ENCODE assay signal across 8 cellular contexts in the genomic region with DNA sequence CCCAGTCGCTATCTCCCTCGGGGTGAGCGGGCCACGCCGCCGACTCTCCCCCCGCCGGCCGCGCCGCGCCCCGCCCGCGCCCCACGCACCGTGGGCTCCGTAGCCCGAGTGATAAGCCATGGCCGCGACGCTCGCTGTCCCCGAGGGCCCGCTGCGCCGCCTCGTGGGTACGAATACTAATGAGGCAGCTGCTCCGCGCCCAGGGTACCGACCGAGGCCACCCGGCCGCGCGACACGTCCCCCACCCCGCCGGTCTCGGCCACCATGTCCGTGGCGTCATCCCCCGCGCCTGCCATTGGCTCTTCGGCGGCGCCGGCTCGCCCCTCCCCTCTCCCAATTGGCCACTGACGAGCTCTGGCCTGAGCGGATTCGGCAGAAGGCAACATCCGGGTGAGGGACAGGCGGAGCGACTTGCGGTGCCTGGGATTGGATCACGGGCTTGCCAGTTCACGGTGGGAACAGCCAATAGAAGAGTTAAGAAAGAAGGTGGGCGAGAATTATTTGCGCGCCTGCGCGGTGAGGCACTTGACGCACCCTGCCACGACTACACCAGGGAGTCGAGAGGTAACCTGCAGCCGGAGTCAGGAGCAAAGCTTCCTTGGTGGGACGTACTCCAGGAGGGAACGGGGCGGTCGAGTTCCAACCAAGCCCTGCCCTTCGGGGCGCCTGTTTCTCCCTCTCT. TPM values are rescaled to one million over a fixed set of nuclear protein-coding genes. Genes with fewer than 3 reads are reported as not detected.
DNase-seq lines count a peak whose midpoint lies in the region; TF ChIP-seq lines count a peak whose summit lies in the region.

A gene with protein sequence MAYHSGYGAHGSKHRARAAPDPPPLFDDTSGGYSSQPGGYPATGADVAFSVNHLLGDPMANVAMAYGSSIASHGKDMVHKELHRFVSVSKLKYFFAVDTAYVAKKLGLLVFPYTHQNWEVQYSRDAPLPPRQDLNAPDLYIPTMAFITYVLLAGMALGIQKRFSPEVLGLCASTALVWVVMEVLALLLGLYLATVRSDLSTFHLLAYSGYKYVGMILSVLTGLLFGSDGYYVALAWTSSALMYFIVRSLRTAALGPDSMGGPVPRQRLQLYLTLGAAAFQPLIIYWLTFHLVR (minus strand): TSS at position 278 of the 682 bp plus-strand sequence. CDS start 158 bp downstream, at position 120.

- DNase-seq in HAP-1 (ENCODE audit: low spot score in 2 of 2): peak; percentile 99
- peak; percentile 99 for DNase-seq in MM.1S
- peak; percentile 96 for DNase-seq in SIG-M5 (lab: John Stamatoyannopoulos, UW)
- DNase-seq in activated gamma-delta T cell (lab: John Stamatoyannopoulos, UW): peak; percentile 97
- DNase-seq in fibroblast of the aortic adventitia (ENCODE audit: low read depth): peak; percentile 100

- peaks cover 13% of the 10 kb centered on the region for H3K79me2 ChIP-seq in MM.1S (ENCODE audit: low read length)

- H3K4me3 ChIP-seq in HAP-1: peak within 1 kb of the TSS; percentile 71
- H3K4me3 ChIP-seq in MM.1S (ENCODE audit: low read length): peak within 1 kb of the TSS; percentile 77
- H3K4me3 ChIP-seq in fibroblast of the aortic adventitia (ENCODE audit: low read depth, low read length): peak within 1 kb of the TSS; percentile 92

- no peaks in the 10 kb centered on the region for H3K9me3 ChIP-seq in ES-I3 (ENCODE audit: control insufficient read depth, insufficient read depth, low read length)
- no peaks in the 10 kb centered on the region for H3K9me3 ChIP-seq in HAP-1
- H3K9me3 ChIP-seq in MM.1S (replicated peaks; ENCODE audit: insufficient read depth, low read length): no peaks in the 10 kb centered on the region

- peak within 1 kb of the TSS; percentile 86 to 98 (median 92) for H3K4me3 Mint-ChIP-seq in nephron
- H3K4me3 Mint-ChIP-seq in stimulated activated naive CD8-positive, alpha-beta T cell treated with anti-CD3 and anti-CD28 coated beads, Interleukin-15, Interleukin-2, amounts not matched to agents 100 ng/mL and 50 ng/mL, for 24 hours: peak within 1 kb of the TSS; percentile 90

- peaks cover 43% of the 10 kb centered on the region for H3K27me3 Mint-ChIP-seq in nephron (ENCODE audit: low read depth)
- H3K27me3 Mint-ChIP-seq in stimulated activated naive CD8-positive, alpha-beta T cell treated with anti-CD3 and anti-CD28 coated beads, Interleukin-15, Interleukin-2, amounts not matched to agents 100 ng/mL and 50 ng/mL, for 24 hours: peaks cover 20% of the 10 kb centered on the region

- H3K27me3 ChIP-seq in HAP-1 (ENCODE audit: low read depth): peaks cover 29% of the 10 kb centered on the region
- peaks cover 34% of the 10 kb centered on the region for H3K27me3 ChIP-seq in MM.1S (replicated peaks; ENCODE audit: insufficient read depth, low read length)

- H3F3A ChIP-seq in MM.1S (ENCODE audit: insufficient read depth, low read length): peaks cover 7% of the 10 kb centered on the region

- H3K9ac ChIP-seq in ES-I3 (ENCODE audit: low read depth, low read length) (peak within 1 kb of the TSS; percentile 81), MM.1S (ENCODE audit: low read length) (peak within 1 kb of the TSS; percentile 91)

- peak within 1 kb of the TSS; percentile 65 for H2AFZ ChIP-seq in MM.1S (ENCODE audit: low read length)

- no peaks in the 10 kb centered on the region for H3K36me3 Mint-ChIP-seq in nephron (ENCODE audit: low read depth)
- H3K36me3 Mint-ChIP-seq in stimulated activated naive CD8-positive, alpha-beta T cell treated with anti-CD3 and anti-CD28 coated beads, Interleukin-15, Interleukin-2, amounts not matched to agents 100 ng/mL and 50 ng/mL, for 24 hours (ENCODE audit: low read depth): peaks cover 3% of the 10 kb centered on the region

- peaks cover 20% of the 10 kb centered on the region for H3K4me1 Mint-ChIP-seq in nephron
- H3K4me1 Mint-ChIP-seq in stimulated activated naive CD8-positive, alpha-beta T cell treated with anti-CD3 and anti-CD28 coated beads, Interleukin-15, Interleukin-2, amounts not matched to agents 100 ng/mL and 50 ng/mL, for 24 hours (ENCODE audit: low read depth): peaks cover 34% of the 10 kb centered on the region

- no peaks in the 10 kb centered on the region; the same call in 1 of the 2 replicates for H3K36me3 ChIP-seq in ES-I3 (ENCODE audit: insufficient read depth, low read length)
- peaks cover 11% of the 10 kb centered on the region for H3K36me3 ChIP-seq in HAP-1 (replicated peaks)
- H3K36me3 ChIP-seq in MM.1S (replicated peaks; ENCODE audit: insufficient read depth, low read length): no peaks in the 10 kb centered on the region

- H4K20me1 ChIP-seq in MM.1S (ENCODE audit: insufficient read depth, low read length): no peaks in the 10 kb centered on the region

- H3K4me2 ChIP-seq in MM.1S (ENCODE audit: low read depth, low read length): peak within 1 kb of the TSS; percentile 94

- peak within 1 kb of the TSS; percentile 93 to 96 (median 94) for H3K27ac Mint-ChIP-seq in nephron
- peak within 1 kb of the TSS; percentile 88 for H3K27ac Mint-ChIP-seq in stimulated activated naive CD8-positive, alpha-beta T cell treated with anti-CD3 and anti-CD28 coated beads, Interleukin-15, Interleukin-2, amounts not matched to agents 100 ng/mL and 50 ng/mL, for 24 hours

- no peak for TF ChIP-seq CTCF in MM.1S (IDR thresholded peaks at IDR 0.05; ENCODE audit: low read length)
- TF ChIP-seq CTCF in fibroblast of the aortic adventitia (IDR thresholded peaks at IDR 0.05; ENCODE audit: insufficient read depth, low read length): no peak
- TF ChIP-seq CTCF in nephron (IDR thresholded peaks at IDR 0.05; ENCODE audit: unreplicated experiment in 3 of 3): no peak

- H3K4me1 ChIP-seq in ES-I3 (ENCODE audit: insufficient read depth, low read length) (peaks cover 6% of the 10 kb centered on the region; the same call in 1 of the 2 replicates), HAP-1 (peaks cover 9% of the 10 kb centered on the region), MM.1S (ENCODE audit: low read length) (peaks cover 15% of the 10 kb centered on the region)

- no peaks in the 10 kb centered on the region for H3K9me2 ChIP-seq in MM.1S (replicated peaks; ENCODE audit: insufficient read depth, low read length)

- H3K9me3 Mint-ChIP-seq in nephron: no peaks in the 10 kb centered on the region
- no peaks in the 10 kb centered on the region for H3K9me3 Mint-ChIP-seq in stimulated activated naive CD8-positive, alpha-beta T cell treated with anti-CD3 and anti-CD28 coated beads, Interleukin-15, Interleukin-2, amounts not matched to agents 100 ng/mL and 50 ng/mL, for 24 hours

- in situ Hi-C loops in HAP-1 (cut with MboI; ENCODE audit: low sequenced_read_pairs): no loop called here

- H3K27ac ChIP-seq in MM.1S (ENCODE audit: low read length): peak within 1 kb of the TSS; percentile 65; the same call in 1 of the 2 replicates

RNA-seq across cellular contexts. Expression of the gene that starts here (rescaled TPM):
- total RNA-seq in fibroblast of the aortic adventitia (ENCODE audit: low replicate concordance): 35.0 and 119 TPM in 2 replicates

Comparison
In these comparisons a context has a peak if more than half of its experiments do, and no peak if none do; other contexts are left out.
1. Peak in every context shown above with its lines: DNase-seq, H3K4me3 ChIP-seq and H3K27ac ChIP-seq.